Comparison of ENCODE assay signal across 8 cellular contexts in genomic region chr4:185134176-185134869, GRCh38. TPM values are rescaled to one million over a fixed set of nuclear protein-coding genes. Genes with fewer than 3 reads are reported as not detected.
A peak's percentile ranks its signal among the peaks of the same experiment; 100 is the strongest.
DNase-seq lines count a peak whose midpoint lies in the region; ATAC-seq, FAIRE-seq and TF ChIP-seq lines count a peak whose summit lies in the region.

No MANE protein-coding gene starts in this region.

- H3K27me3 ChIP-seq in HL-60 (ENCODE audit: insufficient read depth, poor library complexity, severe bottlenecking) (peaks cover 11% of the 10 kb centered on the region), endothelial cell of umbilical vein (ENCODE audit: control insufficient read depth in 2 of 2, insufficient read depth in 2 of 2, low read length in 2 of 2) (no peaks in the 10 kb centered on the region)

- ATAC-seq in GM18861 (IDR thresholded peaks at IDR 0.05; ENCODE audit: unreplicated experiment) (peak; percentile 43), mucosa of descending colon (peak; percentile 66)

- no peaks in the 10 kb centered on the region for H3K9me3 ChIP-seq in endothelial cell of umbilical vein (replicated peaks; ENCODE audit: control insufficient read depth, insufficient read depth, low read length)
- H3K9me3 ChIP-seq in mucosa of descending colon, result no peaks in the 10 kb centered on the region

- H3K4me3 ChIP-seq in HL-60 (replicated peaks; ENCODE audit: insufficient read depth, low read length), result no peak overlapping the region
- H3K4me3 ChIP-seq in endothelial cell of umbilical vein (replicated peaks in 1 of 3; ENCODE audit: insufficient read depth in 1 of 3, low read depth in 1 of 3, low read length in 3 of 3), result no peak overlapping the region
- no peak overlapping the region for H3K4me3 ChIP-seq in mucosa of descending colon

- no peak overlapping the region for H3K9ac ChIP-seq in endothelial cell of umbilical vein (replicated peaks; ENCODE audit: extremely low read depth, insufficient read depth, low read length)

- H3K4me2 ChIP-seq in endothelial cell of umbilical vein (ENCODE audit: insufficient read depth, low read length), result no peak overlapping the region

- no peaks in the 10 kb centered on the region for H3K36me3 ChIP-seq in endothelial cell of umbilical vein (ENCODE audit: control insufficient read depth in 2 of 2, extremely low read depth in 1 of 2, insufficient read depth in 2 of 2, low read length in 2 of 2)
- no peaks in the 10 kb centered on the region for H3K36me3 ChIP-seq in mucosa of descending colon (ENCODE audit: low read depth)

- no peaks in the 10 kb centered on the region for H3K9me1 ChIP-seq in endothelial cell of umbilical vein (replicated peaks; ENCODE audit: control insufficient read depth, extremely low read depth, insufficient read depth, low read length)

- H2AFZ ChIP-seq in endothelial cell of umbilical vein (ENCODE audit: low read depth, low read length), result no peak overlapping the region

- H3K79me2 ChIP-seq in endothelial cell of umbilical vein (ENCODE audit: control insufficient read depth, insufficient read depth, low read length), result no peaks in the 10 kb centered on the region

- CTCF ChIA-PET in endothelial cell of umbilical vein (lab: Charles Lee), result interaction anchor here (0.5 to 4.3 kb wide), 44 partner anchors 9 to 1657 kb away, joined by 3 to 295 read pairs (median 6); partner anchors contain the start of genes HELT and SLC25A4

- POLR2A ChIA-PET in endothelial cell of umbilical vein (lab: Charles Lee), result interaction anchor here (0.9 to 1.1 kb wide), 2 partner anchors 8 to 95 kb away, joined by 3 to 5 read pairs; partner anchors contain the start of gene SLC25A4

- BruUV-seq in endothelial cell of umbilical vein (replicated peaks; lab: Mats Ljungman, UMichigan), result no TSS peak

- no peak for TF ChIP-seq POLR2A in endothelial cell of umbilical vein (IDR thresholded peaks at IDR 0.05; ENCODE audit: low read depth, low read length)

- intact Hi-C loops in endothelial cell of umbilical vein (cut with micrococcal nuclease), result loop anchor here (1.0 to 2.0 kb wide), 5 partner anchors 38 to 388 kb away; no protein-coding TSS in a partner anchor
- intact Hi-C loops in mucosa of descending colon (cut with DNase I, micrococcal nuclease), result loop anchor here (5.0 to 10.0 kb wide), 2 partner anchors 90 to 92 kb away; no protein-coding TSS in a partner anchor

- DNase-seq in HL-60 (ENCODE audit: low read depth in 1 of 2, low spot score in 1 of 2) (peak in 1 of 2 experiments; percentile 18), RPMI8226 (peak; percentile 53), endothelial cell of umbilical vein (ENCODE audit: low read depth, low spot score) (peak; percentile 56), mucosa of descending colon (no peak)
- DNase-seq in activated effector memory CD4-positive, alpha-beta T cell treated with anti-CD3 and anti-CD28 coated beads, Interleukin-2, amount 50 U/mL, for 16 hours, result no peak
- DNase-seq in activated effector memory CD4-positive, alpha-beta T cell treated with Interleukin-2 at 50 U/mL for 16 hours, result no peak

- peaks cover 4% of the 10 kb centered on the region for H3K4me1 ChIP-seq in endothelial cell of umbilical vein (ENCODE audit: control insufficient read depth, extremely low read depth, insufficient read depth, low read length)
- no peaks in the 10 kb centered on the region for H3K4me1 ChIP-seq in mucosa of descending colon (ENCODE audit: low read depth)

- TF ChIP-seq CTCF in C4-2B (conservative IDR thresholded peaks at IDR 0.05), result peak; percentile 81
- TF ChIP-seq CTCF in HL-60 (IDR thresholded peaks at IDR 0.05; ENCODE audit: insufficient read depth, low read length), result peak; percentile 30
- peak; percentile 32 to 53 for TF ChIP-seq CTCF in endothelial cell of umbilical vein (IDR thresholded peaks at IDR 0.05; ENCODE audit: extremely low read depth in 1 of 2, insufficient read depth in 1 of 2, low read depth in 1 of 2, low read length in 2 of 2)
- TF ChIP-seq CTCF in mucosa of descending colon (IDR thresholded peaks at IDR 0.05), result peak; percentile 52

- H4K20me1 ChIP-seq in endothelial cell of umbilical vein (replicated peaks; ENCODE audit: control insufficient read depth, extremely low read depth, insufficient read depth, low read length), result no peaks in the 10 kb centered on the region

- H3K27ac ChIP-seq in C4-2B (no peak overlapping the region), HL-60 (replicated peaks) (no peak overlapping the region), endothelial cell of umbilical vein (ENCODE audit: insufficient read depth, low read depth, low read length) (no peak overlapping the region)

- FAIRE-seq in endothelial cell of umbilical vein (lab: Jason Lieb, UNC), result peak; percentile 64

- dilution Hi-C loops in endothelial cell of umbilical vein (cut with MboI; ENCODE audit: extremely low pct_ligation_motif_present, low sequenced_read_pairs), result no loop called here

TF ChIP-seq in endothelial cell of umbilical vein, 7 proteins besides CTCF, POLR2A, EP300 and RAD21:
- TF ChIP-seq GATA2 (IDR thresholded peaks at IDR 0.05; ENCODE audit: insufficient read depth, insufficient read length, low read depth, low read length) (no peak), POLR2AphosphoS5 (IDR thresholded peaks at IDR 0.05; ENCODE audit: insufficient read depth, low read depth, low read length) (no peak), MYC (IDR thresholded peaks at IDR 0.05; ENCODE audit: low read depth, low read length) (no peak), EZH2 (IDR thresholded peaks at IDR 0.05; ENCODE audit: borderline replicate concordance, low read depth, low read length, severe bottlenecking) (no peak)

RNA-seq across cellular contexts. Expression of gene SLC25A4, which starts 8.7 kb away (rescaled TPM):
- 13.7 and 13.9 TPM in 2 replicates for total RNA-seq in endothelial cell of umbilical vein
- 12.9 and 13.5 TPM in 2 replicates for polyA plus RNA-seq in endothelial cell of umbilical vein
- 12.1 and 12.2 TPM in 2 replicates for polyA plus RNA-seq in endothelial cell of umbilical vein (2011; cell fraction: cytosol; rRNA removed)
- 14.0 and 17.3 TPM in 2 replicates for polyA plus RNA-seq in endothelial cell of umbilical vein (2011; cell fraction: nucleus; rRNA removed)
- polyA plus RNA-seq in endothelial cell of umbilical vein (2012), result 10.3 and 13.9 TPM in 2 replicates
- polyA minus RNA-seq in endothelial cell of umbilical vein, result 9.8 and 11.3 TPM in 2 replicates
- 14.6 TPM for polyA minus RNA-seq in endothelial cell of umbilical vein (2011; cell fraction: cytosol; rRNA and poly(A)+ RNA removed)
- polyA minus RNA-seq in endothelial cell of umbilical vein (2011; cell fraction: nucleus; rRNA and poly(A)+ RNA removed), result 3.6 and 4.1 TPM in 2 replicates
- total RNA-seq in mucosa of descending colon, result 100 to 1,000 TPM in 1 of 3 donors, 10 to 100 TPM in 2; 30.6 to 115 (median 31.9) TPM

Comparison
In these comparisons a context has a peak if more than half of its experiments do, and no peak if none do; other contexts are left out.
1. CTCF ChIP-seq: peak in every context shown above with its lines; median percentile 81 in C4-2B; 52 in mucosa of descending colon; 42 in endothelial cell of umbilical vein; 30 in HL-60.
2. DNase-seq: peak in RPMI8226 (single experiment) and endothelial cell of umbilical vein (single experiment); none in mucosa of descending colon (0 of 3), activated effector memory CD4-positive, alpha-beta T cell treated with anti-CD3 and anti-CD28 coated beads, Interleukin-2, amount 50 U/mL, for 16 hours (single experiment) and activated effector memory CD4-positive, alpha-beta T cell treated with Interleukin-2 at 50 U/mL for 16 hours (single experiment).